ENCODE assay signal across 1 cellular context in the genomic region with DNA sequence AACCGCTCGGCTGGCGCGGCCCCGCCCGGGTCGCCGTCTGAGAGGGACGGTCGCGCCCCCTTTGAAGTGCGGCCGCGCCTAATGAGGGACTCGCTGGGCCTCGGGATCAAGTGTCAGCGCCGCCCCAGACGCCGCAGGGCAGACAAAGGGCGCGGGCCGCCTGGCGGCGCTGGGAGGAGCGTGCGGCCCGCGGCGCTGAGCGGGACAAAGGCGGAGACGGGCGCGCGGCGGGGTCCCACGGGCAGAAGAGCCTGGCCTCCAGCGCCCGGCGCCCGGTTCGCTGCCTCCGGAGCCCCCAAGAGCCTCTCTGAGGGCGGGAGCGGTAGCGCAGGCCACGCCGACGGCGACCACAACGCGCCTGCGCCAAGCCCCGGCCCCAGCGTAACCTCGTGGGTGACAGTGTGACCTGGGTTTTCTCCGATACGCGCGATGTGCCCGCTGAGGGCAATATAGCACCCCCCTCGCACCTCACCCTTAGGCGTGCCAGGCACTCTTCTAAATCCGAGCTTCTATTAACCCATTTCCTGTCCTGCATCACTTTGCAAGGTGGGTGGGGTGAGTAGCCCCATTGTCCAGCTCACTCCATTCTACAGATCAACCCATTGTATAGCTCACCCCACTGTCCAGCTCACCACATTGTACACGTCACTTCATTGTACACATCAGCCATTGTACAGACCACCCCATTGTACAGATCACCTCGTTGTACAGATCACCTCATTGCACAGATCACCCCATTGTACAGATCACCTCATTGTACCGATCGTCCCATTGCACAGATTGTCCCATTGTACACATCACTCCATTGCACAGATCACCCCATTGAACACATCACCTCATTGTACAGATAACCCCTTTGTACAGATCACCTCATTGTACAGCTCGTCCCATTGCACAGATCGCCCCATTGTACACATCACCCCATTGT.
A peak's percentile ranks its signal among the peaks of the same experiment; 100 is the strongest.
TF ChIP-seq lines count a peak whose summit lies in the region.

No MANE protein-coding gene starts in this region.

TF ChIP-seq in K562, 482 proteins besides CTCF, POLR2A, EP300 and RAD21 (continued from another document):
- TF ChIP-seq, protein P1, sequence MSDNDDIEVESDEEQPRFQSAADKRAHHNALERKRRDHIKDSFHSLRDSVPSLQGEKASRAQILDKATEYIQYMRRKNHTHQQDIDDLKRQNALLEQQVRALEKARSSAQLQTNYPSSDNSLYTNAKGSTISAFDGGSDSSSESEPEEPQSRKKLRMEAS (CRISPR knock-in tag; IDR thresholded peaks at IDR 0.05), result 0 out of 2 replicates have a peak, but pooled peaks have one; percentile 37
- TF ChIP-seq SMAD3 (CRISPR knock-in tag; conservative IDR thresholded peaks at IDR 0.05), result no peak
- no peak for TF ChIP-seq ZNF133 (CRISPR knock-in tag; IDR thresholded peaks at IDR 0.05)
- TF ChIP-seq BCOR (IDR thresholded peaks at IDR 0.05), result peak; percentile 84
- no peak for TF ChIP-seq FOXA1 (IDR thresholded peaks at IDR 0.05; ENCODE audit: borderline replicate concordance)
- 0 out of 2 replicates have a peak, but pooled peaks have one; percentile 70 for TF ChIP-seq HDGF (IDR thresholded peaks at IDR 0.05)
- TF ChIP-seq RBFOX2 (IDR thresholded peaks at IDR 0.05; ENCODE audit: low read depth, low read length), result peak; percentile 57
- TF ChIP-seq RFX5 (IDR thresholded peaks at IDR 0.05; ENCODE audit: low read depth, low read length), result no peak
- TF ChIP-seq, protein P2, sequence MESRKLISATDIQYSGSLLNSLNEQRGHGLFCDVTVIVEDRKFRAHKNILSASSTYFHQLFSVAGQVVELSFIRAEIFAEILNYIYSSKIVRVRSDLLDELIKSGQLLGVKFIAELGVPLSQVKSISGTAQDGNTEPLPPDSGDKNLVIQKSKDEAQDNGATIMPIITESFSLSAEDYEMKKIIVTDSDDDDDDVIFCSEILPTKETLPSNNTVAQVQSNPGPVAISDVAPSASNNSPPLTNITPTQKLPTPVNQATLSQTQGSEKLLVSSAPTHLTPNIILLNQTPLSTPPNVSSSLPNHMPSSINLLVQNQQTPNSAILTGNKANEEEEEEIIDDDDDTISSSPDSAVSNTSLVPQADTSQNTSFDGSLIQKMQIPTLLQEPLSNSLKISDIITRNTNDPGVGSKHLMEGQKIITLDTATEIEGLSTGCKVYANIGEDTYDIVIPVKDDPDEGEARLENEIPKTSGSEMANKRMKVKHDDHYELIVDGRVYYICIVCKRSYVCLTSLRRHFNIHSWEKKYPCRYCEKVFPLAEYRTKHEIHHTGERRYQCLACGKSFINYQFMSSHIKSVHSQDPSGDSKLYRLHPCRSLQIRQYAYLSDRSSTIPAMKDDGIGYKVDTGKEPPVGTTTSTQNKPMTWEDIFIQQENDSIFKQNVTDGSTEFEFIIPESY (CRISPR knock-in tag; IDR thresholded peaks at IDR 0.05), result peak; percentile 38; the same call in 1 of the 2 replicates
- 0 out of 2 replicates have a peak, but pooled peaks have one; percentile 25 for TF ChIP-seq BHLHE40 (IDR thresholded peaks at IDR 0.05; ENCODE audit: low read length)
- TF ChIP-seq, protein P3, sequence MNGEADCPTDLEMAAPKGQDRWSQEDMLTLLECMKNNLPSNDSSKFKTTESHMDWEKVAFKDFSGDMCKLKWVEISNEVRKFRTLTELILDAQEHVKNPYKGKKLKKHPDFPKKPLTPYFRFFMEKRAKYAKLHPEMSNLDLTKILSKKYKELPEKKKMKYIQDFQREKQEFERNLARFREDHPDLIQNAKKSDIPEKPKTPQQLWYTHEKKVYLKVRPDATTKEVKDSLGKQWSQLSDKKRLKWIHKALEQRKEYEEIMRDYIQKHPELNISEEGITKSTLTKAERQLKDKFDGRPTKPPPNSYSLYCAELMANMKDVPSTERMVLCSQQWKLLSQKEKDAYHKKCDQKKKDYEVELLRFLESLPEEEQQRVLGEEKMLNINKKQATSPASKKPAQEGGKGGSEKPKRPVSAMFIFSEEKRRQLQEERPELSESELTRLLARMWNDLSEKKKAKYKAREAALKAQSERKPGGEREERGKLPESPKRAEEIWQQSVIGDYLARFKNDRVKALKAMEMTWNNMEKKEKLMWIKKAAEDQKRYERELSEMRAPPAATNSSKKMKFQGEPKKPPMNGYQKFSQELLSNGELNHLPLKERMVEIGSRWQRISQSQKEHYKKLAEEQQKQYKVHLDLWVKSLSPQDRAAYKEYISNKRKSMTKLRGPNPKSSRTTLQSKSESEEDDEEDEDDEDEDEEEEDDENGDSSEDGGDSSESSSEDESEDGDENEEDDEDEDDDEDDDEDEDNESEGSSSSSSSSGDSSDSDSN (IDR thresholded peaks at IDR 0.05; ENCODE audit: borderline replicate concordance in 1 of 2, low read depth in 2 of 2, low read length in 2 of 2), result peak in 1 of 2 experiments; percentile 85; a peak in 1 of 4 replicates
- TF ChIP-seq, protein P4, sequence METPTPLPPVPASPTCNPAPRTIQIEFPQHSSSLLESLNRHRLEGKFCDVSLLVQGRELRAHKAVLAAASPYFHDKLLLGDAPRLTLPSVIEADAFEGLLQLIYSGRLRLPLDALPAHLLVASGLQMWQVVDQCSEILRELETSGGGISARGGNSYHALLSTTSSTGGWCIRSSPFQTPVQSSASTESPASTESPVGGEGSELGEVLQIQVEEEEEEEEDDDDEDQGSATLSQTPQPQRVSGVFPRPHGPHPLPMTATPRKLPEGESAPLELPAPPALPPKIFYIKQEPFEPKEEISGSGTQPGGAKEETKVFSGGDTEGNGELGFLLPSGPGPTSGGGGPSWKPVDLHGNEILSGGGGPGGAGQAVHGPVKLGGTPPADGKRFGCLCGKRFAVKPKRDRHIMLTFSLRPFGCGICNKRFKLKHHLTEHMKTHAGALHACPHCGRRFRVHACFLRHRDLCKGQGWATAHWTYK (CRISPR knock-in tag; IDR thresholded peaks at IDR 0.05), result peak; percentile 29; the same call in 1 of the 2 replicates
- peak; percentile 78 for TF ChIP-seq CTBP1 (IDR thresholded peaks at IDR 0.05; ENCODE audit: borderline replicate concordance)
- TF ChIP-seq, protein P5, sequence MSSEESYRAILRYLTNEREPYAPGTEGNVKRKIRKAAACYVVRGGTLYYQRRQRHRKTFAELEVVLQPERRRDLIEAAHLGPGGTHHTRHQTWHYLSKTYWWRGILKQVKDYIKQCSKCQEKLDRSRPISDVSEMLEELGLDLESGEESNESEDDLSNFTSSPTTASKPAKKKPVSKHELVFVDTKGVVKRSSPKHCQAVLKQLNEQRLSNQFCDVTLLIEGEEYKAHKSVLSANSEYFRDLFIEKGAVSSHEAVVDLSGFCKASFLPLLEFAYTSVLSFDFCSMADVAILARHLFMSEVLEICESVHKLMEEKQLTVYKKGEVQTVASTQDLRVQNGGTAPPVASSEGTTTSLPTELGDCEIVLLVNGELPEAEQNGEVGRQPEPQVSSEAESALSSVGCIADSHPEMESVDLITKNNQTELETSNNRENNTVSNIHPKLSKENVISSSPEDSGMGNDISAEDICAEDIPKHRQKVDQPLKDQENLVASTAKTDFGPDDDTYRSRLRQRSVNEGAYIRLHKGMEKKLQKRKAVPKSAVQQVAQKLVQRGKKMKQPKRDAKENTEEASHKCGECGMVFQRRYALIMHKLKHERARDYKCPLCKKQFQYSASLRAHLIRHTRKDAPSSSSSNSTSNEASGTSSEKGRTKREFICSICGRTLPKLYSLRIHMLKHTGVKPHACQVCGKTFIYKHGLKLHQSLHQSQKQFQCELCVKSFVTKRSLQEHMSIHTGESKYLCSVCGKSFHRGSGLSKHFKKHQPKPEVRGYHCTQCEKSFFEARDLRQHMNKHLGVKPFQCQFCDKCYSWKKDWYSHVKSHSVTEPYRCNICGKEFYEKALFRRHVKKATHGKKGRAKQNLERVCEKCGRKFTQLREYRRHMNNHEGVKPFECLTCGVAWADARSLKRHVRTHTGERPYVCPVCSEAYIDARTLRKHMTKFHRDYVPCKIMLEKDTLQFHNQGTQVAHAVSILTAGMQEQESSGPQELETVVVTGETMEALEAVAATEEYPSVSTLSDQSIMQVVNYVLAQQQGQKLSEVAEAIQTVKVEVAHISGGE (CRISPR knock-in tag; IDR thresholded peaks at IDR 0.05), result peak in 1 of 3 experiments; percentile 56; a peak in 1 of 6 replicates
- no peak for TF ChIP-seq CBX3 (IDR thresholded peaks at IDR 0.05; ENCODE audit: borderline replicate concordance in 1 of 2, low read length in 2 of 2)
